ENCODE assay signal across 34 cellular contexts in the genomic region with DNA sequence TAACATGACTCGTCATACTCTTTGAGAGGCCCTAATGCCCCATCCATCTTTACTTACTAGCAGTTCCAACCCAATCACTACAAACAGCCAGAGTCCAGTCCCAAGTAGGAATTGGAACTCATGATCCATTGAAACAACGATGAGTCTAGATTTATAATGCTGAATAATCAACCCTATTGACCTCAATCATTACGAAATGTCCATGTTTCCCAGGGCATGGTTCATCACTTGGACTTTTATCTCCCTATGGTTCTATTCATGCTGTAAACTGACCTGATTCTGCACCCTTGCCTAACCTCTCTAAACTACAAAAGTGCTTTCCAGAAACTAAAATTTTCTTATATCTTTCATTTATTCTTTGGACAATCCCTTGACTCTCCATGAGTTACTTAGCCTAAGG.
"Had no signal": no experiment of that assay in that cellular context is flagged by ENCODE, and none has a peak within 500 bp of the region (broad histone marks: within the 10 kb centered on the region; RNA-seq: fewer than 3 reads in every experiment).

No MANE protein-coding gene starts in this region.

- H3K27ac ChIP-seq: body of pancreas, Peyer's patch, SJSA1 had no signal

- FAIRE-seq: astrocyte, bronchial epithelial cell had no signal

- H3K36me3 ChIP-seq: Peyer's patch, SJSA1 had no signal

- H3K27me3 ChIP-seq: body of pancreas, Peyer's patch, SJSA1 had no signal

- H3K36me3 Mint-ChIP-seq: activated CD4-positive, alpha-beta memory T cell treated with anti-CD3 and anti-CD28 coated beads for 36 hours; activated naive CD8-positive, alpha-beta T cell treated with anti-CD3 and anti-CD28 coated beads, Interleukin-2, amount 10 ng/mL, durations not matched to agents 7 days and 5 days; WTC11 had no signal

- H3K4me1 Mint-ChIP-seq: activated naive CD8-positive, alpha-beta T cell treated with anti-CD3 and anti-CD28 coated beads, Interleukin-2, amount 10 ng/mL, durations not matched to agents 7 days and 5 days; WTC11 had no signal

- H3K4me3 ChIP-seq: body of pancreas, Peyer's patch, SJSA1 had no signal

- H3K9ac ChIP-seq: SK-N-SH had no signal

- H3K4me3 Mint-ChIP-seq: activated CD4-positive, alpha-beta memory T cell treated with anti-CD3 and anti-CD28 coated beads for 36 hours; activated CD4-positive, alpha-beta T cell treated with anti-CD3 and anti-CD28 coated beads for 36 hours; activated naive CD8-positive, alpha-beta T cell treated with anti-CD3 and anti-CD28 coated beads, Interleukin-2, amount 10 ng/mL, durations not matched to agents 7 days and 5 days; activated T-cell treated with anti-CD3 and anti-CD28 coated beads, Interleukin-2, amount 50 U/mL, for 4 hours; activated T-helper 1 cell treated with anti-CD3 and anti-CD28 coated beads, Interleukin-12 subunit alpha, Interleukin-12 subunit beta, Interleukin-2, Interleukin-4 antibody, amounts not matched to agents 30 ng/mL and 10 ng/mL and 1 ng/mL, durations not matched to agents 14 hours and 24 hours and 36 hours; T-helper 1 cell treated with Interleukin-12 subunit alpha and Interleukin-12 subunit beta and Interleukin-4 antibody, amounts not matched to agents 30 μg/mL and 1 μg/mL, for 36 hours; T-helper 2 cell treated with Interferon-gamma antibody and Interleukin-4, amounts not matched to agents 5 μg/mL and 100 μg/mL, for 36 hours; WTC11 had no signal

- H3K9me2 ChIP-seq: SK-N-SH had no signal

- H3K9me3 ChIP-seq: Peyer's patch, SJSA1, SK-N-SH had no signal

- DNase-seq: activated CD4-positive, alpha-beta memory T cell treated with anti-CD3 and anti-CD28 coated beads for 36 hours; activated CD4-positive, alpha-beta T cell treated with anti-CD3 and anti-CD28 coated beads for 36 hours; activated CD4-positive, alpha-beta T cell treated with anti-CD3 and anti-CD28 coated beads, Interleukin-2, amount 50 U/mL, for 1 hour; activated CD8-positive, alpha-beta memory T cell treated with anti-CD3 and anti-CD28 coated beads, Interleukin-2, amount 50 U/mL, for 4 hours; activated naive CD4-positive, alpha-beta T cell treated with anti-CD3 and anti-CD28 coated beads, Interleukin-2, amount 50 U/mL, for 16 hours; activated naive CD8-positive, alpha-beta T cell treated with anti-CD3 and anti-CD28 coated beads, Interleukin-2, amount 10 ng/mL, durations not matched to agents 7 days and 5 days; activated T-cell treated with anti-CD3 and anti-CD28 coated beads for 4 hours; activated T-cell treated with anti-CD3 and anti-CD28 coated beads, Interleukin-2, amount 50 U/mL, for 4 hours; body of pancreas; caudate nucleus; cerebellar nuclear complex; NCI-H1092 treated with DMSO at 0.1 percent for 48 hours; NCI-H1417; NCI-H146; NCI-H187; NCI-H2029 treated with DMSO at 0.1 percent for 48 hours; NCI-H2107; NCI-H2171; NCI-H510A; NCI-H526; NCI-H748 treated with DMSO at 0.1 percent for 48 hours; NK-92 treated with Interleukin-12 subunit alpha and Interleukin-12 subunit beta, amount 100 ng/mL, for 24 hours; PC-3; Peyer's patch; RPMI8226; SHP77 treated with DMSO at 0.1 percent for 48 hours; SK-N-SH had no signal

- H3K4me2 ChIP-seq: SK-N-SH had no signal

- H3K9me3 Mint-ChIP-seq: T-helper 2 cell treated with Interferon-gamma antibody and Interleukin-4, amounts not matched to agents 5 μg/mL and 100 μg/mL, for 36 hours had no signal

- H3K27me3 Mint-ChIP-seq: activated CD4-positive, alpha-beta memory T cell treated with anti-CD3 and anti-CD28 coated beads for 36 hours; activated CD4-positive, alpha-beta T cell treated with anti-CD3 and anti-CD28 coated beads for 36 hours; activated naive CD8-positive, alpha-beta T cell treated with anti-CD3 and anti-CD28 coated beads, Interleukin-2, amount 10 ng/mL, durations not matched to agents 7 days and 5 days had no signal

- H3K27ac Mint-ChIP-seq: activated CD4-positive, alpha-beta memory T cell treated with anti-CD3 and anti-CD28 coated beads for 36 hours; activated CD4-positive, alpha-beta T cell treated with anti-CD3 and anti-CD28 coated beads for 36 hours; activated naive CD8-positive, alpha-beta T cell treated with anti-CD3 and anti-CD28 coated beads, Interleukin-2, amount 10 ng/mL, durations not matched to agents 7 days and 5 days; activated T-helper 1 cell treated with anti-CD3 and anti-CD28 coated beads, Interleukin-12 subunit alpha, Interleukin-12 subunit beta, Interleukin-2, Interleukin-4 antibody, amounts not matched to agents 30 ng/mL and 10 ng/mL and 1 ng/mL, durations not matched to agents 14 hours and 24 hours and 36 hours; T-helper 1 cell treated with Interleukin-12 subunit alpha and Interleukin-12 subunit beta and Interleukin-4 antibody, amounts not matched to agents 30 μg/mL and 1 μg/mL, for 36 hours; T-helper 2 cell treated with Interferon-gamma antibody and Interleukin-4, amounts not matched to agents 5 μg/mL and 100 μg/mL, for 36 hours; WTC11 had no signal

- H3K4me1 ChIP-seq: body of pancreas, Peyer's patch, SJSA1 had no signal
